In genomic region chr20:6017880-6018279, GRCh38 we compare ENCODE assay signal across 24 cellular contexts. TPM values are rescaled to one million over a fixed set of nuclear protein-coding genes. Genes with fewer than 3 reads are reported as not detected.
A peak's percentile ranks its signal among the peaks of the same experiment; 100 is the strongest.
DNase-seq lines count a peak whose midpoint lies in the region; FAIRE-seq and TF ChIP-seq lines count a peak whose summit lies in the region.
"Had no signal": no experiment of that assay in that cellular context is flagged by ENCODE, and none has a peak within 500 bp of the region (broad histone marks: within the 10 kb centered on the region; RNA-seq: fewer than 3 reads in every experiment).

No MANE protein-coding gene starts in this region.

- no peak for TF ChIP-seq CTCF in MCF 10A (IDR thresholded peaks at IDR 0.05; ENCODE audit: unreplicated experiment)
- no peak for TF ChIP-seq CTCF in mammary epithelial cell (conservative IDR thresholded peaks at IDR 0.05 in 1 of 2, IDR thresholded peaks at IDR 0.05 in 1 of 2; ENCODE audit: extremely low read depth in 1 of 2, insufficient read depth in 1 of 2, low read depth in 1 of 2, low read length in 2 of 2)
- TF ChIP-seq CTCF in Loucy (conservative IDR thresholded peaks at IDR 0.05; ENCODE audit: low read length) = no peak
- no peak for TF ChIP-seq CTCF in endothelial cell of umbilical vein (IDR thresholded peaks at IDR 0.05; ENCODE audit: extremely low read depth in 1 of 2, insufficient read depth in 1 of 2, low read depth in 1 of 2, low read length in 2 of 2)
- no peak for TF ChIP-seq CTCF in mesothelial cell of epicardium (IDR thresholded peaks at IDR 0.05; ENCODE audit: unreplicated experiment)

- FAIRE-seq in endothelial cell of umbilical vein (lab: Jason Lieb, UNC) = peak; percentile 35
- FAIRE-seq: GM12891, H1 had no signal

- H4K20me1 ChIP-seq in mammary epithelial cell (ENCODE audit: insufficient read depth, low read length) = no peaks in the 10 kb centered on the region
- peaks cover 11% of the 10 kb centered on the region for H4K20me1 ChIP-seq in Loucy (ENCODE audit: insufficient read depth, low read length, poor library complexity, severe bottlenecking)
- H4K20me1 ChIP-seq in endothelial cell of umbilical vein (replicated peaks; ENCODE audit: control insufficient read depth, extremely low read depth, insufficient read depth, low read length) = no peaks in the 10 kb centered on the region

- H3K27ac Mint-ChIP-seq in MCF 10A (ENCODE audit: low read depth, unreplicated experiment) = peak overlapping the region; percentile 27
- H3K27ac Mint-ChIP-seq in mesothelial cell of epicardium = no peak overlapping the region

- H3K9ac ChIP-seq in mammary epithelial cell (ENCODE audit: insufficient read depth, low read length) (no peak overlapping the region), Loucy (ENCODE audit: low read depth, low read length, poor library complexity, severe bottlenecking) (no peak overlapping the region), endothelial cell of umbilical vein (replicated peaks; ENCODE audit: extremely low read depth, insufficient read depth, low read length) (no peak overlapping the region)
- H3K9ac ChIP-seq: BLaER1 treated with 17β-estradiol and CSF1 and Interleukin-3, amounts not matched to agents 10 nM and 100 nM; GM23248 had no signal

- H3K4me3 Mint-ChIP-seq in MCF 10A (ENCODE audit: unreplicated experiment) (no peak overlapping the region), mesothelial cell of epicardium (no peak overlapping the region)
- H3K4me3 Mint-ChIP-seq: CD14-positive monocyte; CD4-positive, alpha-beta T cell had no signal

- in situ Hi-C loops in mammary epithelial cell (cut with MboI; ENCODE audit: low sequenced_read_pairs in 2 of 2) = no loop called here

- peaks cover 27% of the 10 kb centered on the region for H3K4me1 Mint-ChIP-seq in MCF 10A (ENCODE audit: insufficient read depth, unreplicated experiment)
- no peaks in the 10 kb centered on the region for H3K4me1 Mint-ChIP-seq in mesothelial cell of epicardium

- no peaks in the 10 kb centered on the region for H3K9me3 ChIP-seq in mammary epithelial cell (replicated peaks; ENCODE audit: insufficient read depth, low read length)
- H3K9me3 ChIP-seq in Loucy (ENCODE audit: insufficient read depth, low read depth, low read length) = no peaks in the 10 kb centered on the region; the same call in 1 of the 2 replicates
- H3K9me3 ChIP-seq in endothelial cell of umbilical vein (replicated peaks; ENCODE audit: control insufficient read depth, insufficient read depth, low read length) = no peaks in the 10 kb centered on the region
- H3K9me3 ChIP-seq: A549, BE2C had no signal

- no peaks in the 10 kb centered on the region for H3K9me2 ChIP-seq in Loucy (replicated peaks; ENCODE audit: low read depth, low read length)

- H3K36me3 Mint-ChIP-seq in MCF 10A (ENCODE audit: insufficient read depth, unreplicated experiment) (peaks cover 82% of the 10 kb centered on the region), mesothelial cell of epicardium (peaks cover 60% of the 10 kb centered on the region)

- no peaks in the 10 kb centered on the region for H3K27me3 ChIP-seq in mammary epithelial cell (ENCODE audit: insufficient read depth, low read length)
- no peaks in the 10 kb centered on the region for H3K27me3 ChIP-seq in Loucy (ENCODE audit: insufficient read depth, low read length, poor library complexity, severe bottlenecking)
- no peaks in the 10 kb centered on the region for H3K27me3 ChIP-seq in endothelial cell of umbilical vein (ENCODE audit: control insufficient read depth in 2 of 2, insufficient read depth in 2 of 2, low read length in 2 of 2)
- H3K27me3 ChIP-seq: BE2C; BLaER1 treated with 17β-estradiol and CSF1 and Interleukin-3, amounts not matched to agents 10 nM and 100 nM had no signal

- no peak overlapping the region for H3K27ac ChIP-seq in mammary epithelial cell (ENCODE audit: insufficient read depth, low read depth, low read length)
- no peak overlapping the region for H3K27ac ChIP-seq in endothelial cell of umbilical vein (ENCODE audit: insufficient read depth, low read depth, low read length)
- H3K27ac ChIP-seq: A549; BLaER1 treated with 17β-estradiol and CSF1 and Interleukin-3, amounts not matched to agents 10 nM and 100 nM; GM23248 had no signal

- BruUV-seq in MCF 10A (replicated peaks; lab: Mats Ljungman, UMichigan) (no TSS peak), mammary epithelial cell (replicated peaks; lab: Mats Ljungman, UMichigan) (no TSS peak), endothelial cell of umbilical vein (replicated peaks; lab: Mats Ljungman, UMichigan) (no TSS peak)

- no peak for DNase-seq in MCF 10A (ENCODE audit: unreplicated experiment)
- DNase-seq in mammary epithelial cell = no peak
- no peak for DNase-seq in endothelial cell of umbilical vein (ENCODE audit: low read depth, low spot score)
- DNase-seq in mesothelial cell of epicardium (ENCODE audit: low spot score in 2 of 2, unreplicated experiment in 2 of 2) = no peak
- DNase-seq in kidney glomerular epithelial cell (lab: John Stamatoyannopoulos, UW) = no peak
- DNase-seq: 8988T; ACHN; AML-193; BE2C; Calu3; CD4-positive, alpha-beta T cell; COR-L47; DMS53; DMS79 treated with DMSO at 0.1 percent for 48 hours; GF-D8; GM23248; H7 had no signal

- CTCF ChIA-PET in MCF 10A (lab: Yijun Ruan, JAX) = no interaction called here
- CTCF ChIA-PET in mammary epithelial cell (lab: Charles Lee; ENCODE audit: low non-redundant PET) = no interaction called here
- CTCF ChIA-PET in endothelial cell of umbilical vein (lab: Charles Lee) = no interaction called here

- H2AFZ ChIP-seq in mammary epithelial cell (ENCODE audit: low read depth, low read length) (no peak overlapping the region), Loucy (ENCODE audit: low read length) (no peak overlapping the region), endothelial cell of umbilical vein (ENCODE audit: low read depth, low read length) (no peak overlapping the region)
- H2AFZ ChIP-seq: GM23248 had no signal

- dilution Hi-C loops in mammary epithelial cell (cut with HindIII; ENCODE audit: low sequenced_read_pairs) = no loop called here
- dilution Hi-C loops in endothelial cell of umbilical vein (cut with MboI; ENCODE audit: extremely low pct_ligation_motif_present, low sequenced_read_pairs) = no loop called here

- no peak for TF ChIP-seq POLR2A in endothelial cell of umbilical vein (IDR thresholded peaks at IDR 0.05; ENCODE audit: low read depth, low read length)

- intact Hi-C loops in MCF 10A (cut with micrococcal nuclease) (no loop called here), mammary epithelial cell (cut with micrococcal nuclease) (no loop called here), endothelial cell of umbilical vein (cut with micrococcal nuclease) (no loop called here)

- H3K79me2 ChIP-seq in mammary epithelial cell (ENCODE audit: insufficient read depth, low read length) (peaks cover 73% of the 10 kb centered on the region), Loucy (ENCODE audit: insufficient read depth, low read length) (peaks cover 69% of the 10 kb centered on the region), endothelial cell of umbilical vein (ENCODE audit: control insufficient read depth, insufficient read depth, low read length) (peaks cover 37% of the 10 kb centered on the region)

- H3K4me1 ChIP-seq in mammary epithelial cell (ENCODE audit: insufficient read depth, low read length) = no peaks in the 10 kb centered on the region
- peaks cover 24% of the 10 kb centered on the region for H3K4me1 ChIP-seq in Loucy (ENCODE audit: insufficient read depth, low read length, poor library complexity, severe bottlenecking)
- H3K4me1 ChIP-seq in endothelial cell of umbilical vein (ENCODE audit: control insufficient read depth, extremely low read depth, insufficient read depth, low read length) = no peaks in the 10 kb centered on the region
- H3K4me1 ChIP-seq: A549, BE2C had no signal

- H3K4me3 ChIP-seq in mammary epithelial cell (replicated peaks in 1 of 3; ENCODE audit: insufficient read depth in 1 of 3, low read depth in 2 of 3, low read length in 3 of 3) = no peak overlapping the region
- H3K4me3 ChIP-seq in Loucy (ENCODE audit: low read length, poor library complexity, severe bottlenecking) = no peak overlapping the region
- no peak overlapping the region for H3K4me3 ChIP-seq in endothelial cell of umbilical vein (replicated peaks in 1 of 3; ENCODE audit: insufficient read depth in 1 of 3, low read depth in 1 of 3, low read length in 3 of 3)
- H3K4me3 ChIP-seq: A549; BLaER1 treated with 17β-estradiol and CSF1 and Interleukin-3, amounts not matched to agents 10 nM and 100 nM; GM23248 had no signal

- H3K27me3 Mint-ChIP-seq in MCF 10A (ENCODE audit: insufficient read depth, unreplicated experiment) = no peaks in the 10 kb centered on the region
- H3K27me3 Mint-ChIP-seq in mesothelial cell of epicardium (ENCODE audit: low read depth) = no peaks in the 10 kb centered on the region
- H3K27me3 Mint-ChIP-seq: CD4-positive, alpha-beta T cell had no signal

- POLR2A ChIA-PET in MCF 10A (lab: Yijun Ruan, JAX) = interaction anchor here (0.6 to 2.6 kb wide), 5 partner anchors 8 to 20 kb away, joined by 3 to 9 read pairs (median 4); no protein-coding TSS in a partner anchor
- POLR2A ChIA-PET in endothelial cell of umbilical vein (lab: Charles Lee) = no interaction called here

- H3K36me3 ChIP-seq in mammary epithelial cell (ENCODE audit: insufficient read depth, low read length) = peaks cover 17% of the 10 kb centered on the region
- H3K36me3 ChIP-seq in Loucy (ENCODE audit: insufficient read depth, low read length) = peaks cover 34% of the 10 kb centered on the region; the same call in 1 of the 2 replicates
- H3K36me3 ChIP-seq in endothelial cell of umbilical vein (ENCODE audit: control insufficient read depth in 2 of 2, extremely low read depth in 1 of 2, insufficient read depth in 2 of 2, low read length in 2 of 2) = peaks cover 5 to 8% of the 10 kb centered on the region in 2 experiments

- no peaks in the 10 kb centered on the region for H3K9me1 ChIP-seq in endothelial cell of umbilical vein (replicated peaks; ENCODE audit: control insufficient read depth, extremely low read depth, insufficient read depth, low read length)

- no peaks in the 10 kb centered on the region; the same call in 1 of the 2 replicates for H3F3A ChIP-seq in Loucy (ENCODE audit: low read depth)

- peaks cover 8% of the 10 kb centered on the region for H3K9me3 Mint-ChIP-seq in MCF 10A (ENCODE audit: unreplicated experiment)
- H3K9me3 Mint-ChIP-seq in mesothelial cell of epicardium = peaks cover 18% of the 10 kb centered on the region
- H3K9me3 Mint-ChIP-seq: CD14-positive monocyte; CD4-positive, alpha-beta T cell had no signal

- H3K4me2 ChIP-seq in mammary epithelial cell (ENCODE audit: insufficient read depth, low read depth, low read length) (no peak overlapping the region), Loucy (ENCODE audit: low read depth, low read length, poor library complexity, severe bottlenecking) (peak overlapping the region; percentile 32), endothelial cell of umbilical vein (ENCODE audit: insufficient read depth, low read length) (no peak overlapping the region)
- H3K4me2 ChIP-seq: A549 had no signal

- 96% methylated on average over 5 of the region's 7 CpGs for WGBS in mammary epithelial cell (ENCODE audit: low coverage, missing lambda C conversion rate)

RNA-seq across cellular contexts. Expression of gene CRLS1, which starts 12.0 kb away (rescaled TPM):
- total RNA-seq in MCF 10A (2022) (52.4 and 54.5 TPM in 2 replicates), mammary epithelial cell (10 to 100 TPM; 33.3 to 39.3 TPM), endothelial cell of umbilical vein (38.5 and 41.6 TPM in 2 replicates), mesothelial cell of epicardium (51.0 to 58.1 TPM (median 54.8 TPM) in 3 replicates)
- polyA plus RNA-seq in mammary epithelial cell (37.7 TPM), endothelial cell of umbilical vein (54.8 and 60.0 TPM in 2 replicates)
- polyA minus RNA-seq in mammary epithelial cell (42.6 TPM), endothelial cell of umbilical vein (60.0 and 62.5 TPM in 2 replicates)
- 40.8 and 45.5 TPM in 2 replicates for polyA plus RNA-seq in endothelial cell of umbilical vein (2011; cell fraction: cytosol; rRNA removed)
- polyA plus RNA-seq in endothelial cell of umbilical vein (2011; cell fraction: nucleus; rRNA removed) = 49.1 and 49.3 TPM in 2 replicates
- polyA plus RNA-seq in endothelial cell of umbilical vein (2012) = 49.3 and 63.4 TPM in 2 replicates
- polyA minus RNA-seq in endothelial cell of umbilical vein (2011; cell fraction: cytosol; rRNA and poly(A)+ RNA removed) = 13.2 TPM
- 13.3 and 35.1 TPM in 2 replicates for polyA minus RNA-seq in endothelial cell of umbilical vein (2011; cell fraction: nucleus; rRNA and poly(A)+ RNA removed)

RNA-seq across cellular contexts. Expression of gene LRRN4, which starts 36.0 kb away (rescaled TPM):
- total RNA-seq in MCF 10A (2022) (not detected in 2 replicates), mammary epithelial cell (under 1 TPM; under 0.01 to 0.19 TPM), endothelial cell of umbilical vein (not detected in 2 replicates), mesothelial cell of epicardium (75.4 to 89.5 TPM (median 78.8 TPM) in 3 replicates)
- polyA plus RNA-seq in mammary epithelial cell (0.33 TPM), endothelial cell of umbilical vein (0.03 TPM in 1 of 2 replicates, not detected in the other)
- polyA minus RNA-seq in mammary epithelial cell (not detected), endothelial cell of umbilical vein (0.13 TPM in 1 of 2 replicates, not detected in the other)
- not detected in 2 replicates for polyA plus RNA-seq in endothelial cell of umbilical vein (2011; cell fraction: cytosol; rRNA removed)
- polyA plus RNA-seq in endothelial cell of umbilical vein (2011; cell fraction: nucleus; rRNA removed) = 0.05 TPM in 1 of 2 replicates, not detected in the other
- polyA plus RNA-seq in endothelial cell of umbilical vein (2012) = not detected in 2 replicates
- not detected for polyA minus RNA-seq in endothelial cell of umbilical vein (2011; cell fraction: cytosol; rRNA and poly(A)+ RNA removed)
- polyA minus RNA-seq in endothelial cell of umbilical vein (2011; cell fraction: nucleus; rRNA and poly(A)+ RNA removed) = not detected in 2 replicates
- total RNA-seq: G401, GM23248 had no signal
- polyA plus RNA-seq: A549, CD14-positive monocyte, GM23248 had no signal

Comparison
In these comparisons a context has a peak if more than half of its experiments do, and no peak if none do; other contexts are left out.
1. RNA of gene LRRN4, which starts 36.0 kb away (total RNA-seq): 75.4 to 89.5 TPM in mesothelial cell of epicardium; under 0.01 to 0.19 TPM in mammary epithelial cell, not detected in endothelial cell of umbilical vein and not detected in MCF 10A; every median in the first group is over 10 times any median in the second.